ENCODE assay signal across 8 cellular contexts in the genomic region with DNA sequence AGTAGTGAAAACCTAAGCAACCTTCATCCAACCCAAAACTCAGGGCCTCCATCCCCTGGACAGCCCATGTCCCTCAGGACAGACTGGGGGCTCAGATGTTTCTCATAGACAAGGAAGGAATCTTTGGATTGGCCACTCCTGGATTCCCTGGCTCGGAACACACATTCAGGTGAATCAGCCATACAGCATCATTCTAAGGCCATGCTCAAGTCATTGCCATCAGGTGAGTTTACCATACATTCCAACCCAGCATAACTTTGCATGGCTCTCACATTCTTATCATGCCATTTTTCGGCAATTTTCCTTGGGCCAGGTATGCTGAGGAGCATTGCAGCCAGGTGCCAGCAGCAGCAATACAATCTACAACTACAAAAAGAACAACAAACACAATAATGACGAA.
"Had no signal": no experiment of that assay in that cellular context is flagged by ENCODE, and none has a peak within 500 bp of the region (broad histone marks: within the 10 kb centered on the region; RNA-seq: fewer than 3 reads in every experiment).

No MANE protein-coding gene starts in this region.

- H3K4me3 ChIP-seq: GM23338, HAP-1, K562 had no signal

- H3K4me3 Mint-ChIP-seq: GM23338, HFFc6 had no signal

- H3K9me3 Mint-ChIP-seq: HFFc6 had no signal

- H3K36me3 ChIP-seq: HAP-1 had no signal

- H2AFZ ChIP-seq: GM23338 had no signal

- H3K27ac ChIP-seq: HL-60 had no signal

- H3K4me1 ChIP-seq: HAP-1 had no signal

- H3K4me2 ChIP-seq: GM23338 had no signal

- DNase-seq: HFFc6, IMR-90 had no signal

- H3K27ac Mint-ChIP-seq: GM23338, HFFc6 had no signal

- ATAC-seq: GM23338, HCT116, HepG2, K562 had no signal

- H3K9me3 ChIP-seq: HAP-1 had no signal

- H3K4me1 Mint-ChIP-seq: GM23338 had no signal
